Comparison of ENCODE assay signal across 13 cellular contexts in genomic region chr14:37262649-37263048, GRCh38.
DNase-seq lines count a peak whose midpoint lies in the region; ATAC-seq and TF ChIP-seq lines count a peak whose summit lies in the region.
"Had no signal": no experiment of that assay in that cellular context is flagged by ENCODE, and none has a peak within 500 bp of the region (broad histone marks: within the 10 kb centered on the region; RNA-seq: fewer than 3 reads in every experiment).

No MANE protein-coding gene starts in this region.

- peaks cover 10% of the 10 kb centered on the region for H3K36me3 Mint-ChIP-seq in endodermal cell (ENCODE audit: low read depth)

- peaks cover 28% of the 10 kb centered on the region for H3K4me1 Mint-ChIP-seq in endodermal cell

- no peak overlapping the region for H3K4me3 Mint-ChIP-seq in endodermal cell

- no peaks in the 10 kb centered on the region for H3K9me3 Mint-ChIP-seq in endodermal cell

- DNase-seq in NCI-H82 (lab: John Stamatoyannopoulos, UW) (peak; percentile 53), NCI-H82 treated with DMSO at 0.1 percent for 48 hours (lab: John Stamatoyannopoulos, UW; ENCODE audit: unreplicated experiment) (no peak), NCI-H146 (lab: John Stamatoyannopoulos, UW) (peak; percentile 83), endodermal cell (peak; percentile 80), retina (peak; percentile 30), GM19238 (ENCODE audit: insufficient read length, low spot score) (no peak)
- DNase-seq: DMS79 treated with DMSO at 0.1 percent for 48 hours, NCI-H1436 treated with DMSO at 0.1 percent for 48 hours, NCI-H526 treated with DMSO at 0.1 percent for 48 hours, SIG-M5 had no signal

- H3K27ac Mint-ChIP-seq in endodermal cell: no peak overlapping the region

- no peak overlapping the region for H3K27ac ChIP-seq in endodermal cell (ENCODE audit: low read depth, low read length)
- H3K27ac ChIP-seq: C4-2B had no signal

- peaks cover under 1% of the 10 kb centered on the region for H3K36me3 ChIP-seq in endodermal cell (ENCODE audit: control insufficient read depth, insufficient read depth, low read length)

- no peak for TF ChIP-seq CTCF in endodermal cell (conservative IDR thresholded peaks at IDR 0.05)

- no peaks in the 10 kb centered on the region for H3K9me3 ChIP-seq in endodermal cell (ENCODE audit: control insufficient read depth, low read length)

- H3K4me1 ChIP-seq in endodermal cell (ENCODE audit: control insufficient read depth, insufficient read depth, low read length): peaks cover 5% of the 10 kb centered on the region

- ATAC-seq in HG02623 (IDR thresholded peaks at IDR 0.05; ENCODE audit: unreplicated experiment) (no peak), HG02763 (IDR thresholded peaks at IDR 0.05; ENCODE audit: unreplicated experiment) (no peak)

- H3K27me3 Mint-ChIP-seq in endodermal cell (ENCODE audit: insufficient read depth): no peaks in the 10 kb centered on the region

- H3K4me3 ChIP-seq in endodermal cell (ENCODE audit: low read length): no peak overlapping the region

- WGBS in endodermal cell (ENCODE audit: insufficient coverage in 1 of 2, insufficient read length in 1 of 2), 2 experiments: 31 to 100% methylated on average over 1 to 2 of the region's 2 CpGs

- no peaks in the 10 kb centered on the region for H3K27me3 ChIP-seq in endodermal cell (ENCODE audit: control insufficient read depth, insufficient read depth, low read length, poor library complexity, severe bottlenecking)

- no peak overlapping the region for H3K9ac ChIP-seq in endodermal cell (ENCODE audit: extremely low read depth, low read length, poor library complexity, severe bottlenecking)

Comparison
In these comparisons a context has a peak if more than half of its experiments do, and no peak if none do; other contexts are left out.
1. DNase-seq: peak in NCI-H82 (single experiment), NCI-H146 (single experiment), endodermal cell (single experiment) and retina (single experiment); none in NCI-H82 treated with DMSO at 0.1 percent for 48 hours (single experiment) and GM19238 (single experiment).